In genomic region chr12:53625373-53625945, GRCh38 we compare ENCODE assay signal across 8 cellular contexts. TPM values are rescaled to one million over a fixed set of nuclear protein-coding genes. Genes with fewer than 3 reads are reported as not detected.
DNase-seq lines count a peak whose midpoint lies in the region; ATAC-seq, FAIRE-seq and TF ChIP-seq lines count a peak whose summit lies in the region.

No MANE protein-coding gene starts in this region.

- H3K27me3 ChIP-seq in HAP-1 (ENCODE audit: low read depth) (no peaks in the 10 kb centered on the region), right cardiac atrium (ENCODE audit: control insufficient read depth, insufficient read depth) (no peaks in the 10 kb centered on the region)

- no peaks in the 10 kb centered on the region for H3K9me3 ChIP-seq in HAP-1
- H3K9me3 ChIP-seq in right cardiac atrium (ENCODE audit: control insufficient read depth, low read length), result no peaks in the 10 kb centered on the region

- H3K4me3 ChIP-seq in HAP-1 (peak overlapping the region; percentile 71), WI38 (ENCODE audit: low read depth, low read length) (peak overlapping the region; percentile 93), right cardiac atrium (ENCODE audit: low read length) (peak overlapping the region; percentile 63), skin epidermis (peak overlapping the region; percentile 44 to 61 (median 58))

- TF ChIP-seq CTCF in WI38 (IDR thresholded peaks at IDR 0.05; ENCODE audit: low read depth, low read length) (no peak), D721Med (IDR thresholded peaks at IDR 0.05; ENCODE audit: insufficient read depth, missing control alignments) (no peak)

- WGBS in right cardiac atrium, result 13% methylated on average over 5 of the region's 5 CpGs

- intact Hi-C loops in right cardiac atrium (cut with DNase I), result loop anchor here in 2 of 4 donors (5.0 to 10.0 kb wide), 2 partner anchors 49 to 52 kb away; partner anchors contain the start of gene ATP5MC2 (in 2 of the 2)

- DNase-seq in HAP-1 (ENCODE audit: low spot score in 2 of 2) (no peak), right cardiac atrium (no peak), SIG-M5 treated with dmso at 0.1 percent for 504 hours (lab: John Stamatoyannopoulos, UW; ENCODE audit: unreplicated experiment) (no peak), H4 (ENCODE audit: low spot score) (no peak), D721Med (ENCODE audit: insufficient read length, low spot score) (no peak)

- ATAC-seq in right cardiac atrium, result no peak
- no peak for ATAC-seq in HG02852 (IDR thresholded peaks at IDR 0.05; ENCODE audit: unreplicated experiment)

- in situ Hi-C loops in HAP-1 (cut with MboI; ENCODE audit: low sequenced_read_pairs), result no loop called here

- H3K4me1 ChIP-seq in HAP-1, result peaks cover 25% of the 10 kb centered on the region
- H3K4me1 ChIP-seq in right cardiac atrium (ENCODE audit: control insufficient read depth, insufficient read depth, low read length), result peaks cover 3% of the 10 kb centered on the region

- H3K27ac ChIP-seq in right cardiac atrium (ENCODE audit: low read length), result peak overlapping the region; percentile 91
- peak overlapping the region in 20 of 21 experiments; percentile 91 to 99 (median 97) for H3K27ac ChIP-seq in skin epidermis

- FAIRE-seq in D721Med (lab: Jason Lieb, UNC), result no peak

- H3K36me3 ChIP-seq in HAP-1 (replicated peaks), result no peaks in the 10 kb centered on the region

RNA-seq across cellular contexts. Expression of gene ATF7, which starts 0.7 kb away (rescaled TPM):
- total RNA-seq in right cardiac atrium, result 10 to 100 TPM; 30.7 to 36.9 (median 33.3) TPM
- 22.8 TPM for polyA plus RNA-seq in right cardiac atrium
- total RNA-seq in H4 (2014; rRNA removed; shearing (Covaris generic)), result 6.1 and 12.4 TPM in 2 replicates

RNA-seq across cellular contexts. Expression of gene ATP5MC2, which starts 50.4 kb away (rescaled TPM):
- 100 to 1,000 TPM; 397 to 507 (median 497) TPM for total RNA-seq in right cardiac atrium
- 740 TPM for polyA plus RNA-seq in right cardiac atrium
- total RNA-seq in H4 (2014; rRNA removed; shearing (Covaris generic)), result 391 and 444 TPM in 2 replicates
